ENCODE assay signal across 1 cellular context in genomic region chr10:34479520-34480179, GRCh38.
TF ChIP-seq lines count a peak whose summit lies in the region.

No MANE protein-coding gene starts in this region.

TF ChIP-seq in GM23338, 12 proteins besides CTCF, POLR2A, EP300 and RAD21 (continued from another document):
- TF ChIP-seq REST (IDR thresholded peaks at IDR 0.05; ENCODE audit: unreplicated experiment) (no peak), ZNF462 (CRISPR knock-in tag; IDR thresholded peaks at IDR 0.05) (no peak)
TF ChIP-seq in GM23338: peak in this region for 0.
